8 cellular contexts compared by ENCODE assay signal in the genomic region with DNA sequence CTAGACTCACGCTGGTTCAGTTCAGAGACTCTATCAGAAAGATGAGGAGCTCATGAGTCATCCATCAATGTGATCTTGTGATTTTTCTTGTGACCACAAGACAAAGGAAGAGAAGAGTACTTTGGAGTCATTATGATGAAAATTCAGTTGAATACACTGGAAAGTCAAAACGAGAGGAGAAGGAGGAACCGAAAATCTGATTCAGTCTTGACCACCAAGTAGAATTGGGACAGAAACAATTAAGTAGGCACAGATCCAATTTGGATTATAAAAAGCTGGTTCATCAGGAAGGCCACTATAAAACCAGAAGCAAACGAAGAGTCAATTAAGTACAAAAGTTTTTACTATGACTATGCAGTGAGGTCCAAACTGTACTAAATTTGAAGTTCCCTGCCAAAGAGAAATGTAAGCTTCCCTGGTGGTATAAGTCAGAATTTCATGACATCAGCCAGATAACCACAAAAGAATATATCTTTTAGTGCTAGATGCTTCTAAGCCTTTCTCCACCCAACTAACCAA.
DNase-seq lines count a peak whose midpoint lies in the region; ATAC-seq and TF ChIP-seq lines count a peak whose summit lies in the region.

No MANE protein-coding gene starts in this region.

- H2AFZ ChIP-seq in osteoblast (ENCODE audit: low read length): peak overlapping the region; percentile 7

- H3K27ac ChIP-seq in osteoblast (ENCODE audit: low read depth, low read length): peak overlapping the region; percentile 77

- peak overlapping the region; percentile 51 for H3K4me2 ChIP-seq in osteoblast (ENCODE audit: insufficient read depth, low read length)

- peak; percentile 60 for ATAC-seq in GM21423 (IDR thresholded peaks at IDR 0.05; ENCODE audit: unreplicated experiment)
- ATAC-seq in HG03575 (IDR thresholded peaks at IDR 0.05; ENCODE audit: extremely low read depth, insufficient number of reproducible peaks, low FRiP score, unreplicated experiment): peak; percentile 51

- H3K4me3 ChIP-seq in GM06990 (replicated peaks; ENCODE audit: low read depth, low read length) (no peak overlapping the region), osteoblast (ENCODE audit: insufficient read depth, low read length) (peak overlapping the region; percentile 27)

- TF ChIP-seq CTCF in GM06990 (IDR thresholded peaks at IDR 0.05; ENCODE audit: insufficient read depth, low read length, poor library complexity, severe bottlenecking): no peak
- no peak for TF ChIP-seq CTCF in osteoblast (IDR thresholded peaks at IDR 0.05; ENCODE audit: extremely low read depth, low read depth, low read length)

- no peaks in the 10 kb centered on the region for H3K36me3 ChIP-seq in GM06990 (ENCODE audit: control insufficient read depth, insufficient read depth, low read length)
- no peaks in the 10 kb centered on the region for H3K36me3 ChIP-seq in osteoblast (ENCODE audit: insufficient read depth, low read length)

- H3K9me3 ChIP-seq in osteoblast (ENCODE audit: low read depth, low read length): no peaks in the 10 kb centered on the region

- no peaks in the 10 kb centered on the region for H3K27me3 ChIP-seq in GM06990 (replicated peaks; ENCODE audit: control insufficient read depth, insufficient read depth, low read length)
- no peaks in the 10 kb centered on the region for H3K27me3 ChIP-seq in osteoblast (ENCODE audit: insufficient read depth, low read length)

- no peaks in the 10 kb centered on the region for H3K79me2 ChIP-seq in osteoblast (ENCODE audit: insufficient read depth, low read length)

- peaks cover 24% of the 10 kb centered on the region for H3K4me1 ChIP-seq in osteoblast (ENCODE audit: insufficient read depth, low read length)

- DNase-seq in GM06990 (ENCODE audit: extremely low read depth, insufficient read length) (peak; percentile 78), astrocyte of the hippocampus (ENCODE audit: low read depth, low spot score) (peak; percentile 66), osteoblast (ENCODE audit: insufficient read length, low spot score, missing footprints) (peak; percentile 78), GDM1 (lab: John Stamatoyannopoulos, UW) (no peak), KG1 (lab: John Stamatoyannopoulos, UW) (no peak), D341Med (ENCODE audit: low spot score) (no peak)

- no peaks in the 10 kb centered on the region for H4K20me1 ChIP-seq in osteoblast (ENCODE audit: insufficient read depth, low read length)

Comparison
In these comparisons a context has a peak if more than half of its experiments do, and no peak if none do; other contexts are left out.
1. DNase-seq: peak in GM06990 (single experiment), astrocyte of the hippocampus (single experiment) and osteoblast (single experiment); none in GDM1 (single experiment), KG1 (single experiment) and D341Med (single experiment).